In the genomic region with DNA sequence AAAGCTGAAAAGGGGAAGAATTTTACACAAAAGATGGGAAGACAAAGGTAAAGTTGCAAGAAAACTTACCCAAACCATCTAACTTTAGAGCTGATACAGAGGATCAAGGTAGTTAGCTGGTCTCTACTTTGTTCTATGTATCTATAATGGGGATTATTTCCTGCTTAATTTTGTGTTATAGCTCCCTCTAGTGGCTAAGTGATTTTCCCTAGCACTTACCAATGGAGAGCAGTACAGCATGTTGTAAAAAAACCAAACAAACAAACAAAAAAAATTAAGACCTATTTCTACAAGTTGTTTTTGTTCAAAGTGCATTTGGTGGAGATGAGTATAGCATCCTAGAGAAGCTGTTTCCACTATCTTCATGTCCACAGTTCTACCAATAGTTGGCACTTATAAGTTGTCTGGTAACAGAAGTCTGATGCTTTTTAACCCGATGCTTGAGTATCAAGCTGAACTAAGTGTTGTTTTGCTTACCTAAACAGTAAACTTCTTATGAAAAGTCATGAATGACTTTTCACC, we compare ENCODE assay signal across 2 cellular contexts.
TF ChIP-seq lines count a peak whose summit lies in the region.

No MANE protein-coding gene starts in this region.

TF ChIP-seq in GM12891, 5 proteins besides CTCF, POLR2A, EP300 and RAD21:
- no peak; the same call in 1 of the 2 replicates for TF ChIP-seq POLR2AphosphoS5 (IDR thresholded peaks at IDR 0.05; ENCODE audit: low read depth, low read length)
TF ChIP-seq in GM12891: peak in this region for 0.

TF ChIP-seq in H1, 55 proteins besides CTCF, POLR2A, EP300 and RAD21:
- TF ChIP-seq, protein P1, sequence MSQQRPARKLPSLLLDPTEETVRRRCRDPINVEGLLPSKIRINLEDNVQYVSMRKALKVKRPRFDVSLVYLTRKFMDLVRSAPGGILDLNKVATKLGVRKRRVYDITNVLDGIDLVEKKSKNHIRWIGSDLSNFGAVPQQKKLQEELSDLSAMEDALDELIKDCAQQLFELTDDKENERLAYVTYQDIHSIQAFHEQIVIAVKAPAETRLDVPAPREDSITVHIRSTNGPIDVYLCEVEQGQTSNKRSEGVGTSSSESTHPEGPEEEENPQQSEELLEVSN (IDR thresholded peaks at IDR 0.05): no peak
- TF ChIP-seq EZH2 (IDR thresholded peaks at IDR 0.05; ENCODE audit: low read depth, low read length, severe bottlenecking) (no peak), SRF (IDR thresholded peaks at IDR 0.05; ENCODE audit: low read depth, low read length) (no peak), KDM4A (IDR thresholded peaks at IDR 0.05; ENCODE audit: low read depth, low read length, severe bottlenecking) (no peak)
- TF ChIP-seq, protein P2, sequence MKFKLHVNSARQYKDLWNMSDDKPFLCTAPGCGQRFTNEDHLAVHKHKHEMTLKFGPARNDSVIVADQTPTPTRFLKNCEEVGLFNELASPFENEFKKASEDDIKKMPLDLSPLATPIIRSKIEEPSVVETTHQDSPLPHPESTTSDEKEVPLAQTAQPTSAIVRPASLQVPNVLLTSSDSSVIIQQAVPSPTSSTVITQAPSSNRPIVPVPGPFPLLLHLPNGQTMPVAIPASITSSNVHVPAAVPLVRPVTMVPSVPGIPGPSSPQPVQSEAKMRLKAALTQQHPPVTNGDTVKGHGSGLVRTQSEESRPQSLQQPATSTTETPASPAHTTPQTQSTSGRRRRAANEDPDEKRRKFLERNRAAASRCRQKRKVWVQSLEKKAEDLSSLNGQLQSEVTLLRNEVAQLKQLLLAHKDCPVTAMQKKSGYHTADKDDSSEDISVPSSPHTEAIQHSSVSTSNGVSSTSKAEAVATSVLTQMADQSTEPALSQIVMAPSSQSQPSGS (IDR thresholded peaks at IDR 0.05; ENCODE audit: low read length): no peak
